ENCODE assay signal across 8 cellular contexts in the genomic region with DNA sequence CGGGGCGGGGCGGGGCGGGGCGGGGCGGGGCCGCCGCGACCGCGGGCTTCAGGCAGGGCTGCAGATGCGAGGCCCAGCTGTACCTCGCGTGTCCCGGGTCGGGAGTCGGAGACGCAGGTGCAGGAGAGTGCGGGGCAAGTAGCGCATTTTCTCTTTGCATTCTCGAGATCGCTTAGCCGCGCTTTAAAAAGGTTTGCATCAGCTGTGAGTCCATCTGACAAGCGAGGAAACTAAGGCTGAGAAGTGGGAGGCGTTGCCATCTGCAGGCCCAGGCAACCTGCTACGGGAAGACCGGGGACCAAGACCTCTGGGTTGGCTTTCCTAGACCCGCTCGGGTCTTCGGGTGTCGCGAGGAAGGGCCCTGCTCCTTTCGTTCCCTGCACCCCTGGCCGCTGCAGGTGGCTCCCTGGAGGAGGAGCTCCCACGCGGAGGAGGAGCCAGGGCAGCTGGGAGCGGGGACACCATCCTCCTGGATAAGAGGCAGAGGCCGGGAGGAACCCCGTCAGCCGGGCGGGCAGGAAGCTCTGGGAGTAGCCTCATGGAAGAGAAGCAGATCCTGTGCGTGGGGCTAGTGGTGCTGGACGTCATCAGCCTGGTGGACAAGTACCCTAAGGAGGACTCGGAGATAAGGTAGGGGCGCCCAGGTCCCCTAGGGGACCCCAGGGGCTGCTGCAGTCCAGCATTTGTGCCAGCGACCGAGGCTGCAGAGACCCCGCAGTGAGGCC. TPM values are rescaled to one million over a fixed set of nuclear protein-coding genes. Genes with fewer than 3 reads are reported as not detected.
DNase-seq lines count a peak whose midpoint lies in the region; ATAC-seq and TF ChIP-seq lines count a peak whose summit lies in the region.

A gene (plus strand): TSS at position 51 of the 725 bp plus-strand sequence. CDS start 488 bp downstream, at position 539.

- WGBS in thyroid gland, 2 donors, result 14 to 18% methylated on average over 10 to 18 of the region's 49 CpGs

- no peaks in the 10 kb centered on the region for H3K27me3 ChIP-seq in lower lobe of right lung (ENCODE audit: low read depth)
- no peaks in the 10 kb centered on the region for H3K27me3 ChIP-seq in thyroid gland

- H3K36me3 ChIP-seq in lower lobe of right lung (no peaks in the 10 kb centered on the region), thyroid gland (no peaks in the 10 kb centered on the region)

- no peak for DNase-seq in activated T-cell treated with anti-CD3 and anti-CD28 coated beads, Interleukin-2, amount 50 U/mL, for 4 hours
- DNase-seq in activated T-cell treated with anti-CD3 and anti-CD28 coated beads for 4 hours, result no peak
- DNase-seq in NCI-H774 (lab: John Stamatoyannopoulos, UW), result peak; percentile 59
- peak in 41 of 61 donors; percentile 27 to 74 (median 53) for DNase-seq in caudate nucleus (lab: John Stamatoyannopoulos, UW)
- DNase-seq in lower lobe of right lung, result peak; percentile 75
- DNase-seq in thyroid gland, result peak; percentile 36 to 52

- H3K27me3 Mint-ChIP-seq in activated T-cell treated with anti-CD3 and anti-CD28 coated beads, Interleukin-2, amount 50 U/mL, for 4 hours (ENCODE audit: low read depth), result no peaks in the 10 kb centered on the region

- no peaks in the 10 kb centered on the region for H3K9me3 ChIP-seq in lower lobe of right lung
- H3K9me3 ChIP-seq in thyroid gland, result no peaks in the 10 kb centered on the region

- H3K27ac ChIP-seq in caudate nucleus (ENCODE audit: low read depth, low read length), result peak within 1 kb of the TSS; percentile 84
- H3K27ac ChIP-seq in lower lobe of right lung, result peak within 1 kb of the TSS; percentile 92
- peak within 1 kb of the TSS; percentile 77 to 89 (median 84) for H3K27ac ChIP-seq in thyroid gland

- intact Hi-C loops in lower lobe of right lung (cut with DNase I) (no loop called here), thyroid gland (cut with DNase I) (loop anchor here (5.0 kb wide), 1 partner anchor 125 kb away; no protein-coding TSS in a partner anchor)

- H3K36me3 Mint-ChIP-seq in activated T-cell treated with anti-CD3 and anti-CD28 coated beads, Interleukin-2, amount 50 U/mL, for 4 hours (ENCODE audit: insufficient read depth), result no peaks in the 10 kb centered on the region

- H3K4me1 ChIP-seq in lower lobe of right lung (peaks cover 32% of the 10 kb centered on the region), thyroid gland (peaks cover 14 to 17% of the 10 kb centered on the region in 2 donors)

- H3K4me3 ChIP-seq in lower lobe of right lung (peak within 1 kb of the TSS; percentile 73), thyroid gland (replicated peaks in 1 of 3) (peak within 1 kb of the TSS; percentile 37 to 68 (median 63))

- H3K4me3 Mint-ChIP-seq in activated T-cell treated with anti-CD3 and anti-CD28 coated beads, Interleukin-2, amount 50 U/mL, for 4 hours, result peak within 1 kb of the TSS; percentile 82

- peaks cover 10% of the 10 kb centered on the region for H3K4me1 Mint-ChIP-seq in activated T-cell treated with anti-CD3 and anti-CD28 coated beads, Interleukin-2, amount 50 U/mL, for 4 hours (ENCODE audit: low read depth)

- no peak for TF ChIP-seq POLR2A in thyroid gland (IDR thresholded peaks at IDR 0.05)

- ATAC-seq in activated T-cell treated with anti-CD3 and anti-CD28 coated beads, Interleukin-2, amount 50 U/mL, for 4 hours, result peak; percentile 0 to 1
- ATAC-seq in HG02623 (IDR thresholded peaks at IDR 0.05; ENCODE audit: unreplicated experiment), result peak; percentile 8
- ATAC-seq in lower lobe of right lung, result peak; percentile 36 to 54
- ATAC-seq in HG03039 (IDR thresholded peaks at IDR 0.05; ENCODE audit: unreplicated experiment), result no peak

- TF ChIP-seq CTCF in lower lobe of right lung (IDR thresholded peaks at IDR 0.05), result peak; percentile 38
- no peak for TF ChIP-seq CTCF in thyroid gland (IDR thresholded peaks at IDR 0.05)

- no peaks in the 10 kb centered on the region for H3K9me3 Mint-ChIP-seq in activated T-cell treated with anti-CD3 and anti-CD28 coated beads, Interleukin-2, amount 50 U/mL, for 4 hours

RNA-seq across cellular contexts. Expression of the gene that starts here (rescaled TPM):
- 10 to 100 TPM in 1 of 3 donors, 1 to 10 TPM in 2; 5.2 to 10.7 (median 5.5) TPM for total RNA-seq in activated T-cell treated with anti-CD3 and anti-CD28 coated beads, Interleukin-2, amount 50 U/mL, for 4 hours
- total RNA-seq in lower lobe of right lung, result 5.1 TPM
- total RNA-seq in thyroid gland, result 1 to 10 TPM in 3 of 4 donors, under 1 TPM in 1; 0.44 to 2.3 (median 1.7) TPM

Comparison
In these comparisons a context has a peak if more than half of its experiments do, and no peak if none do; other contexts are left out.
1. DNase-seq: peak in NCI-H774 (single experiment), caudate nucleus (41 of 61), lower lobe of right lung (single experiment) and thyroid gland (2 of 2); none in activated T-cell treated with anti-CD3 and anti-CD28 coated beads, Interleukin-2, amount 50 U/mL, for 4 hours (single experiment) and activated T-cell treated with anti-CD3 and anti-CD28 coated beads for 4 hours (single experiment).
2. Peak in every context shown above with its lines, with median percentiles within 50 percentile points of each other: H3K27ac ChIP-seq.